8 cellular contexts compared by ENCODE assay signal in genomic region chr3:130480736-130481135, GRCh38. TPM values are rescaled to one million over a fixed set of nuclear protein-coding genes. Genes with fewer than 3 reads are reported as not detected.
A peak's percentile ranks its signal among the peaks of the same experiment; 100 is the strongest.
DNase-seq lines count a peak whose midpoint lies in the region; ATAC-seq and TF ChIP-seq lines count a peak whose summit lies in the region.

No MANE protein-coding gene starts in this region.

- H3K4me3 Mint-ChIP-seq in neural progenitor cell = no peak overlapping the region

- ATAC-seq in GM21526 (IDR thresholded peaks at IDR 0.05; ENCODE audit: low FRiP score, unreplicated experiment) (no peak), GM21825 (IDR thresholded peaks at IDR 0.05; ENCODE audit: unreplicated experiment) (no peak), GM18873 (IDR thresholded peaks at IDR 0.05; ENCODE audit: low FRiP score, unreplicated experiment) (no peak), GM19351 (IDR thresholded peaks at IDR 0.05; ENCODE audit: unreplicated experiment) (no peak)

- peaks cover 4% of the 10 kb centered on the region for H3K9me3 Mint-ChIP-seq in neural progenitor cell

- H3K27ac Mint-ChIP-seq in neural progenitor cell = no peak overlapping the region

- H3K9me3 ChIP-seq in neural progenitor cell (ENCODE audit: low read depth) = no peaks in the 10 kb centered on the region

- peaks cover 2% of the 10 kb centered on the region for H3K27me3 Mint-ChIP-seq in neural progenitor cell (ENCODE audit: insufficient read depth, low read depth)

- H3K9ac ChIP-seq in neural progenitor cell = no peak overlapping the region

- H3K36me3 Mint-ChIP-seq in neural progenitor cell = no peaks in the 10 kb centered on the region

- no peaks in the 10 kb centered on the region for H3K4me1 Mint-ChIP-seq in neural progenitor cell

- H3K27me3 ChIP-seq in neural progenitor cell = no peaks in the 10 kb centered on the region

- TF ChIP-seq CTCF in neural progenitor cell (IDR thresholded peaks at IDR 0.05) = peak; percentile 63

- H3K4me2 ChIP-seq in neural progenitor cell = no peak overlapping the region

- no peaks in the 10 kb centered on the region for H3F3A ChIP-seq in neural progenitor cell (ENCODE audit: low read depth)

- H3K4me3 ChIP-seq in neural progenitor cell = no peak overlapping the region

- H3K79me2 ChIP-seq in neural progenitor cell (ENCODE audit: low read depth) = no peaks in the 10 kb centered on the region

- peak overlapping the region; percentile 92 for H2AFZ ChIP-seq in neural progenitor cell (replicated peaks)

- no peaks in the 10 kb centered on the region for H3K36me3 ChIP-seq in neural progenitor cell

- peak; percentile 49 for DNase-seq in GM03348 (ENCODE audit: low spot score)
- DNase-seq in NCI-H2107 (lab: John Stamatoyannopoulos, UW) = peak; percentile 20
- peak; percentile 5 for DNase-seq in epithelial cell of prostate (ENCODE audit: low read depth, low spot score)
- peak; percentile 75 for DNase-seq in neural progenitor cell (ENCODE audit: low spot score)

- no peaks in the 10 kb centered on the region for H3K4me1 ChIP-seq in neural progenitor cell

- no peak overlapping the region for H3K27ac ChIP-seq in epithelial cell of prostate
- no peak overlapping the region for H3K27ac ChIP-seq in neural progenitor cell

- no peaks in the 10 kb centered on the region for H4K20me1 ChIP-seq in neural progenitor cell (ENCODE audit: low read depth)

RNA-seq across cellular contexts. Expression of gene COL6A6, which starts 36.2 kb away (rescaled TPM):
- 0.13 and 0.22 TPM in 2 replicates for total RNA-seq in neural progenitor cell (ENCODE audit: low replicate concordance)

Comparison
In these comparisons a context has a peak if more than half of its experiments do, and no peak if none do; other contexts are left out.
1. DNase-seq: peak in every context shown above with its lines; median percentile 75 in neural progenitor cell; 49 in GM03348; 20 in NCI-H2107; 5 in epithelial cell of prostate.